1 cellular context compared by ENCODE assay signal in genomic region chr21:36141513-36141925, GRCh38.
TF ChIP-seq lines count a peak whose summit lies in the region.

No MANE protein-coding gene starts in this region.

TF ChIP-seq in HepG2, 621 proteins besides CTCF, POLR2A, EP300 and RAD21 (continued from another document and continues in another):
- TF ChIP-seq, protein P1, sequence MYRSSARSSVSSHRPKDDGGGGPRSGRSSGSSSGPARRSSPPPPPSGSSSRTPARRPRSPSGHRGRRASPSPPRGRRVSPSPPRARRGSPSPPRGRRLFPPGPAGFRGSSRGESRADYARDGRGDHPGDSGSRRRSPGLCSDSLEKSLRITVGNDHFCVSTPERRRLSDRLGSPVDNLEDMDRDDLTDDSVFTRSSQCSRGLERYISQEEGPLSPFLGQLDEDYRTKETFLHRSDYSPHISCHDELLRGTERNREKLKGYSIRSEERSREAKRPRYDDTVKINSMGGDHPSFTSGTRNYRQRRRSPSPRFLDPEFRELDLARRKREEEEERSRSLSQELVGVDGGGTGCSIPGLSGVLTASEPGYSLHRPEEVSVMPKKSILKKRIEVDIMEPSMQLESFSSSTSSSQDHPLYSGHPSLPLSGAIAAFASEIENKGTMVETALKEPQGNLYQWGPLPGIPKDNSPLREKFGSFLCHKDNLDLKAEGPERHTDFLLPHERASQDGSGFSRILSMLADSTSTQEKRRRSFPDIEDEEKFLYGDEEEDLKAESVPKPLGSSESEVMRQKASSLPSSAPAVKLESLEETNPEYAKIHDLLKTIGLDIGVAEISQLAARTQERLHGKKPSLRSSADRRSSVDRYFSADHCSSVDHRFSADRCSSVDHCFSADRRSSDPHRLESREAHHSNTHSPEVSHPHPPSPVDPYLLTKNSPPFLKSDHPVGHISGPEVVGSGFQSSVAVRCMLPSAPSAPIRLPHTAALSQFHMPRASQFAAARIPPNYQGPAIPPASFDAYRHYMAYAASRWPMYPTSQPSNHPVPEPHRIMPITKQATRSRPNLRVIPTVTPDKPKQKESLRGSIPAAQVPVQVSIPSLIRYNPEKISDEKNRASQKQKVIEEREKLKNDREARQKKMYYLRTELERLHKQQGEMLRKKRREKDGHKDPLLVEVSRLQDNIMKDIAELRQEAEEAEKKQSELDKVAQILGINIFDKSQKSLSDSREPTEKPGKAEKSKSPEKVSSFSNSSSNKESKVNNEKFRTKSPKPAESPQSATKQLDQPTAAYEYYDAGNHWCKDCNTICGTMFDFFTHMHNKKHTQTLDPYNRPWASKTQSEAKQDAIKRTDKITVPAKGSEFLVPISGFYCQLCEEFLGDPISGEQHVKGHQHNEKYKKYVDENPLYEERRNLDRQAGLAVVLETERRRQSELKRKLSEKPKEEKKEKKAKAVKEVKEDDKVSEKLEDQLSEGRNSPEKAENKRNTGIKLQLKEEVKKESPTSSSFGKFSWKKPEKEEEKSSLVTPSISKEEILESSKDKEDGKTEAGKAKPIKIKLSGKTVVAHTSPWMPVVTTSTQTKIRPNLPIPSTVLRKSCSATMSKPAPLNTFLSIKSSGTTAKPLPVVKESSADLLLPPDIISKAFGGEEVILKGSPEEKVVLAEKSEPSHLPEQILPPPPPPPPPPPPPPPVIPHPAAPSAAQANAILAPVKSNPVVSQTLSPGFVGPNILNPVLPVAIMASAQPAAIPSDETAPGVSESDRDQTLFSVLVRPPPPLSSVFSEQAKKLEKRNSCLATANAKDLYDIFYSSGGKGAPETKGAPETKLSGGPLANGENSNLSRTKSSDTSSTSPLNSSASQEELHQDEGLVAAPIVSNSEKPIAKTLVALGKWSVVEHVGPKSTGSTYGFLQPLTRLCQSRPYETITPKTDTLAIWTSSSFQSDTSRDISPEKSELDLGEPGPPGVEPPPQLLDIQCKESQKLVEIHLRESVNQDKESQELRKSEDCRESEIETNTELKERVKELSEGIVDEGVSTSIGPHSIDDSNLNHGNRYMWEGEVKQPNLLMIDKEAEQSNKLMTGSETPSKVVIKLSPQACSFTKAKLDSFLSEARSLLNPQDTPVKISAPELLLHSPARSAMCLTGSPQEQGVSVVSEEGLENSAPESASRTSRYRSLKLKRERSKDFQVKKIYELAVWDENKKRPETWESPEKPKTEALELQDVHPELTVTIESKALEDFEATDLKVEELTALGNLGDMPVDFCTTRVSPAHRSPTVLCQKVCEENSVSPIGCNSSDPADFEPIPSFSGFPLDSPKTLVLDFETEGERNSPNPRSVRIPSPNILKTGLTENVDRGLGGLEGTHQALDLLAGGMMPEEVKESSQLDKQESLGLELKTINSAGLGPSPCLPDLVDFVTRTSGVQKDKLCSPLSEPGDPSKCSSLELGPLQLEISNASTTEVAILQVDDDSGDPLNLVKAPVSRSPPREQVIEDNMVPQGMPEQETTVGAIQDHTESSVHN (CRISPR knock-in tag; IDR thresholded peaks at IDR 0.05), result no peak
- TF ChIP-seq NR2F2 (IDR thresholded peaks at IDR 0.05; ENCODE audit: borderline replicate concordance, low read depth) (no peak), PATZ1 (CRISPR knock-in tag; IDR thresholded peaks at IDR 0.05) (peak; percentile 74), ZSCAN20 (CRISPR knock-in tag; IDR thresholded peaks at IDR 0.05; ENCODE audit: borderline replicate concordance) (no peak), TFAP4 (IDR thresholded peaks at IDR 0.05; ENCODE audit: borderline replicate concordance, low read depth) (peak; percentile 51; the same call in 1 of the 2 replicates), DNMT1 (CRISPR knock-in tag; IDR thresholded peaks at IDR 0.05) (no peak), SUZ12 (IDR thresholded peaks at IDR 0.05; ENCODE audit: low read depth, low read length) (no peak), ZNF674 (CRISPR knock-in tag; IDR thresholded peaks at IDR 0.05; ENCODE audit: low read depth) (no peak), ZNF878 (CRISPR knock-in tag; IDR thresholded peaks at IDR 0.05) (no peak), ZNF484 (CRISPR knock-in tag; IDR thresholded peaks at IDR 0.05; ENCODE audit: borderline replicate concordance, low read depth) (no peak), PPARG (CRISPR knock-in tag; conservative IDR thresholded peaks at IDR 0.05) (0 out of 2 replicates have a peak, but pooled peaks have one; percentile 10), ZFP36L1 (CRISPR knock-in tag; IDR thresholded peaks at IDR 0.05) (no peak), ZNF775 (CRISPR knock-in tag; IDR thresholded peaks at IDR 0.05; ENCODE audit: borderline replicate concordance) (peak; percentile 84; the same call in 1 of the 2 replicates), JDP2 (CRISPR knock-in tag; IDR thresholded peaks at IDR 0.05; ENCODE audit: borderline replicate concordance) (no peak), ZKSCAN1 (IDR thresholded peaks at IDR 0.05; ENCODE audit: low read length) (0 out of 2 replicates have a peak, but pooled peaks have one; percentile 26), GTF2F1 (IDR thresholded peaks at IDR 0.05; ENCODE audit: low read length) (no peak), ZNF597 (CRISPR knock-in tag; IDR thresholded peaks at IDR 0.05) (no peak), REXO4 (CRISPR knock-in tag; IDR thresholded peaks at IDR 0.05; ENCODE audit: borderline replicate concordance) (no peak), SATB2 (CRISPR knock-in tag; IDR thresholded peaks at IDR 0.05) (no peak), SMAD9 (CRISPR knock-in tag; IDR thresholded peaks at IDR 0.05) (no peak), ZSCAN29 (CRISPR knock-in tag; conservative IDR thresholded peaks at IDR 0.05) (no peak), CBX1 (IDR thresholded peaks at IDR 0.05; ENCODE audit: low read depth) (no peak), MTA1 (CRISPR knock-in tag; IDR thresholded peaks at IDR 0.05; ENCODE audit: borderline replicate concordance) (no peak), HIC2 (CRISPR knock-in tag; IDR thresholded peaks at IDR 0.05; ENCODE audit: low read depth) (no peak), CERS6 (CRISPR knock-in tag; IDR thresholded peaks at IDR 0.05) (no peak), ZBTB7B (CRISPR knock-in tag; IDR thresholded peaks at IDR 0.05) (no peak), KDM2A (CRISPR knock-in tag; IDR thresholded peaks at IDR 0.05; ENCODE audit: borderline replicate concordance, low read depth) (peak; percentile 33; the same call in 1 of the 2 replicates), FOXA3 (CRISPR knock-in tag; IDR thresholded peaks at IDR 0.05) (peak; percentile 93), FOXP1 (IDR thresholded peaks at IDR 0.05) (no peak), FOXP1 (CRISPR knock-in tag; IDR thresholded peaks at IDR 0.05) (peak; percentile 34; the same call in 1 of the 2 replicates), SRY (CRISPR knock-in tag; IDR thresholded peaks at IDR 0.05) (no peak)
- TF ChIP-seq, protein P2, sequence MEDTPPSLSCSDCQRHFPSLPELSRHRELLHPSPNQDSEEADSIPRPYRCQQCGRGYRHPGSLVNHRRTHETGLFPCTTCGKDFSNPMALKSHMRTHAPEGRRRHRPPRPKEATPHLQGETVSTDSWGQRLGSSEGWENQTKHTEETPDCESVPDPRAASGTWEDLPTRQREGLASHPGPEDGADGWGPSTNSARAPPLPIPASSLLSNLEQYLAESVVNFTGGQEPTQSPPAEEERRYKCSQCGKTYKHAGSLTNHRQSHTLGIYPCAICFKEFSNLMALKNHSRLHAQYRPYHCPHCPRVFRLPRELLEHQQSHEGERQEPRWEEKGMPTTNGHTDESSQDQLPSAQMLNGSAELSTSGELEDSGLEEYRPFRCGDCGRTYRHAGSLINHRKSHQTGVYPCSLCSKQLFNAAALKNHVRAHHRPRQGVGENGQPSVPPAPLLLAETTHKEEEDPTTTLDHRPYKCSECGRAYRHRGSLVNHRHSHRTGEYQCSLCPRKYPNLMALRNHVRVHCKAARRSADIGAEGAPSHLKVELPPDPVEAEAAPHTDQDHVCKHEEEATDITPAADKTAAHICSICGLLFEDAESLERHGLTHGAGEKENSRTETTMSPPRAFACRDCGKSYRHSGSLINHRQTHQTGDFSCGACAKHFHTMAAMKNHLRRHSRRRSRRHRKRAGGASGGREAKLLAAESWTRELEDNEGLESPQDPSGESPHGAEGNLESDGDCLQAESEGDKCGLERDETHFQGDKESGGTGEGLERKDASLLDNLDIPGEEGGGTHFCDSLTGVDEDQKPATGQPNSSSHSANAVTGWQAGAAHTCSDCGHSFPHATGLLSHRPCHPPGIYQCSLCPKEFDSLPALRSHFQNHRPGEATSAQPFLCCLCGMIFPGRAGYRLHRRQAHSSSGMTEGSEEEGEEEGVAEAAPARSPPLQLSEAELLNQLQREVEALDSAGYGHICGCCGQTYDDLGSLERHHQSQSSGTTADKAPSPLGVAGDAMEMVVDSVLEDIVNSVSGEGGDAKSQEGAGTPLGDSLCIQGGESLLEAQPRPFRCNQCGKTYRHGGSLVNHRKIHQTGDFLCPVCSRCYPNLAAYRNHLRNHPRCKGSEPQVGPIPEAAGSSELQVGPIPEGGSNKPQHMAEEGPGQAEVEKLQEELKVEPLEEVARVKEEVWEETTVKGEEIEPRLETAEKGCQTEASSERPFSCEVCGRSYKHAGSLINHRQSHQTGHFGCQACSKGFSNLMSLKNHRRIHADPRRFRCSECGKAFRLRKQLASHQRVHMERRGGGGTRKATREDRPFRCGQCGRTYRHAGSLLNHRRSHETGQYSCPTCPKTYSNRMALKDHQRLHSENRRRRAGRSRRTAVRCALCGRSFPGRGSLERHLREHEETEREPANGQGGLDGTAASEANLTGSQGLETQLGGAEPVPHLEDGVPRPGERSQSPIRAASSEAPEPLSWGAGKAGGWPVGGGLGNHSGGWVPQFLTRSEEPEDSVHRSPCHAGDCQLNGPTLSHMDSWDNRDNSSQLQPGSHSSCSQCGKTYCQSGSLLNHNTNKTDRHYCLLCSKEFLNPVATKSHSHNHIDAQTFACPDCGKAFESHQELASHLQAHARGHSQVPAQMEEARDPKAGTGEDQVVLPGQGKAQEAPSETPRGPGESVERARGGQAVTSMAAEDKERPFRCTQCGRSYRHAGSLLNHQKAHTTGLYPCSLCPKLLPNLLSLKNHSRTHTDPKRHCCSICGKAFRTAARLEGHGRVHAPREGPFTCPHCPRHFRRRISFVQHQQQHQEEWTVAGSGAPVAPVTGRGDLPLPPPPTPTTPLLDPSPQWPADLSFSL (CRISPR knock-in tag; IDR thresholded peaks at IDR 0.05), result no peak
- TF ChIP-seq, protein P3, sequence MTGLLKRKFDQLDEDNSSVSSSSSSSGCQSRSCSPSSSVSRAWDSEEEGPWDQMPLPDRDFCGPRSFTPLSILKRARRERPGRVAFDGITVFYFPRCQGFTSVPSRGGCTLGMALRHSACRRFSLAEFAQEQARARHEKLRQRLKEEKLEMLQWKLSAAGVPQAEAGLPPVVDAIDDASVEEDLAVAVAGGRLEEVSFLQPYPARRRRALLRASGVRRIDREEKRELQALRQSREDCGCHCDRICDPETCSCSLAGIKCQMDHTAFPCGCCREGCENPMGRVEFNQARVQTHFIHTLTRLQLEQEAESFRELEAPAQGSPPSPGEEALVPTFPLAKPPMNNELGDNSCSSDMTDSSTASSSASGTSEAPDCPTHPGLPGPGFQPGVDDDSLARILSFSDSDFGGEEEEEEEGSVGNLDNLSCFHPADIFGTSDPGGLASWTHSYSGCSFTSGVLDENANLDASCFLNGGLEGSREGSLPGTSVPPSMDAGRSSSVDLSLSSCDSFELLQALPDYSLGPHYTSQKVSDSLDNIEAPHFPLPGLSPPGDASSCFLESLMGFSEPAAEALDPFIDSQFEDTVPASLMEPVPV (CRISPR knock-in tag; IDR thresholded peaks at IDR 0.05), result no peak
